ENCODE assay signal across 1 cellular context in genomic region chr5:157253547-157253946, GRCh38.
A peak's percentile ranks its signal among the peaks of the same experiment; 100 is the strongest.
TF ChIP-seq lines count a peak whose summit lies in the region.

No MANE protein-coding gene starts in this region.

TF ChIP-seq in GM12878, 131 proteins besides CTCF, POLR2A, EP300 and RAD21 (continued from another document):
- TF ChIP-seq YY1 (IDR thresholded peaks at IDR 0.05; ENCODE audit: low read depth, low read length): peak; percentile 50; the same call in 1 of the 2 replicates
